ENCODE assay signal across 8 cellular contexts in genomic region chr11:47249378-47249715, GRCh38. TPM values are rescaled to one million over a fixed set of nuclear protein-coding genes. Genes with fewer than 3 reads are reported as not detected.
DNase-seq lines count a peak whose midpoint lies in the region; ATAC-seq, FAIRE-seq and TF ChIP-seq lines count a peak whose summit lies in the region.

No MANE protein-coding gene starts in this region.

- H3K4me1 ChIP-seq in heart right ventricle: peaks cover 12 to 54% (median 36%) of the 10 kb centered on the region in 9 donors
- peaks cover 32% of the 10 kb centered on the region for H3K4me1 ChIP-seq in mononuclear cell (ENCODE audit: insufficient read depth, low read length)
- H3K4me1 ChIP-seq in aorta (ENCODE audit: control insufficient read depth in 1 of 2, insufficient read depth in 2 of 2, low read length in 2 of 2): no peaks in the 10 kb centered on the region

- H3K9me3 ChIP-seq in heart right ventricle (no peaks in the 10 kb centered on the region), mononuclear cell (ENCODE audit: low read depth, low read length) (no peaks in the 10 kb centered on the region), aorta (ENCODE audit: control insufficient read depth, low read length) (no peaks in the 10 kb centered on the region)

- DNase-seq in heart right ventricle (no peak), left cardiac atrium (no peak), bronchial epithelial cell (ENCODE audit: low read depth) (no peak), aorta (peak in 1 of 2 donors; percentile 61), midbrain (lab: John Stamatoyannopoulos, UW) (no peak), glomerular visceral epithelial cell (ENCODE audit: extremely low spot score) (no peak)
- no peak for DNase-seq in stimulated activated CD4-positive, alpha-beta T cell treated with anti-CD3 and anti-CD28 coated beads, Interleukin-15, amount 100 ng/mL, for 24 hours

- TF ChIP-seq CTCF in heart right ventricle (IDR thresholded peaks at IDR 0.05): no peak
- TF ChIP-seq CTCF in bronchial epithelial cell (IDR thresholded peaks at IDR 0.05; ENCODE audit: insufficient read depth, low read length, severe bottlenecking): no peak

- intact Hi-C loops in heart right ventricle (cut with DNase I): loop anchor here in 1 of 10 donors (5.0 kb wide), 1 partner anchor 72 kb away; the partner anchor contains the start of gene ARFGAP2
- intact Hi-C loops in left cardiac atrium (cut with DNase I): no loop called here
- intact Hi-C loops in aorta (cut with DNase I): loop anchor here in 1 of 2 donors (2.0 kb wide), 2 partner anchors 19 to 35 kb away; partner anchors contain the start of gene DDB2

- H3K36me3 ChIP-seq in heart right ventricle (peaks cover 0 to 31% (median 12%) of the 10 kb centered on the region in 9 donors), bronchial epithelial cell (ENCODE audit: control insufficient read depth, insufficient read depth, low read length) (peaks cover 13% of the 10 kb centered on the region), aorta (ENCODE audit: control insufficient read depth in 1 of 2, insufficient read depth in 2 of 2, low read length in 1 of 2) (peaks cover 0 to 5% of the 10 kb centered on the region in 2 donors)

- FAIRE-seq in bronchial epithelial cell (lab: Jason Lieb, UNC): no peak

- H3K4me3 ChIP-seq in heart right ventricle: peak overlapping the region; percentile 50 to 97 (median 74)
- H3K4me3 ChIP-seq in bronchial epithelial cell (ENCODE audit: low read depth, low read length): peak overlapping the region; percentile 69
- peak overlapping the region; percentile 63 for H3K4me3 ChIP-seq in mononuclear cell (ENCODE audit: low read length)
- H3K4me3 ChIP-seq in aorta (ENCODE audit: low read length in 2 of 2): peak overlapping the region; percentile 51 to 73

- H3K27me3 ChIP-seq in heart right ventricle (no peaks in the 10 kb centered on the region), bronchial epithelial cell (ENCODE audit: control insufficient read depth, insufficient read depth, low read length) (no peaks in the 10 kb centered on the region), mononuclear cell (ENCODE audit: insufficient read depth, low read length) (no peaks in the 10 kb centered on the region), aorta (ENCODE audit: control insufficient read depth in 1 of 2, insufficient read depth in 2 of 2, low read length in 1 of 2) (no peaks in the 10 kb centered on the region)

- ATAC-seq in heart right ventricle: no peak
- ATAC-seq in left cardiac atrium: no peak
- no peak for ATAC-seq in aorta (ENCODE audit: low FRiP score)

- H3K27ac ChIP-seq in heart right ventricle (peak overlapping the region; percentile 61 to 95 (median 90)), aorta (ENCODE audit: low read depth in 1 of 2, low read length in 2 of 2) (peak overlapping the region in 1 of 2 donors; percentile 43)

- WGBS in heart right ventricle, 2 donors: 50 to 52% methylated on average over 3 of the region's 3 CpGs
- WGBS in aorta, 2 donors: 56 to 58% methylated on average over 3 of the region's 3 CpGs

RNA-seq across cellular contexts. Expression of gene ACP2, which starts 0.7 kb away (rescaled TPM):
- total RNA-seq in heart right ventricle: 10 to 100 TPM; 17.2 to 38.8 (median 21.8) TPM
- polyA plus RNA-seq in heart right ventricle: 10 to 100 TPM; 28.9 to 42.6 TPM
- 10 to 100 TPM; 25.1 to 26.2 TPM for total RNA-seq in left cardiac atrium
- 8.4 and 13.1 TPM in 2 replicates for total RNA-seq in bronchial epithelial cell
- total RNA-seq in mononuclear cell: 9.2 TPM
- 10 to 100 TPM; 20.6 to 27.8 TPM for total RNA-seq in aorta
- 10 to 100 TPM; 18.0 to 19.9 TPM for polyA plus RNA-seq in aorta

RNA-seq across cellular contexts. Expression of gene NR1H3, which starts 8.4 kb away (rescaled TPM):
- total RNA-seq in heart right ventricle: 10 to 100 TPM in 4 of 10 donors, 1 to 10 TPM in 6; 6.6 to 26.5 (median 9.7) TPM
- polyA plus RNA-seq in heart right ventricle: 10 to 100 TPM; 15.5 to 49.2 TPM
- 10 to 100 TPM; 18.2 to 44.9 TPM for total RNA-seq in left cardiac atrium
- total RNA-seq in bronchial epithelial cell: 9.5 and 10.1 TPM in 2 replicates
- 1.4 TPM for total RNA-seq in mononuclear cell
- total RNA-seq in aorta: 10 to 100 TPM; 14.9 to 46.2 TPM
- 100 to 1,000 TPM in 1 of 2 donors, 10 to 100 TPM in 1; 51.8 to 123 TPM for polyA plus RNA-seq in aorta

RNA-seq across cellular contexts. Expression of gene MADD, which starts 20.6 kb away (rescaled TPM):
- total RNA-seq in heart right ventricle (10 to 100 TPM; 23.8 to 54.8 (median 35.7) TPM), left cardiac atrium (10 to 100 TPM; 29.5 to 37.0 TPM), bronchial epithelial cell (8.4 and 9.0 TPM in 2 replicates), mononuclear cell (87.8 TPM), aorta (10 to 100 TPM; 34.9 to 58.0 TPM)
- polyA plus RNA-seq in heart right ventricle (10 to 100 TPM; 24.4 to 35.1 TPM), aorta (10 to 100 TPM; 13.8 to 28.9 TPM)

RNA-seq across cellular contexts. Expression of gene DDB2, which starts 34.6 kb away (rescaled TPM):
- 10 to 100 TPM in 4 of 10 donors, 1 to 10 TPM in 6; 6.4 to 22.5 (median 8.3) TPM for total RNA-seq in heart right ventricle
- 10 to 100 TPM in 1 of 2 donors, 1 to 10 TPM in 1; 8.1 to 30.6 TPM for polyA plus RNA-seq in heart right ventricle
- 10 to 100 TPM; 10.4 to 10.8 TPM for total RNA-seq in left cardiac atrium
- total RNA-seq in bronchial epithelial cell: 31.5 and 39.0 TPM in 2 replicates
- total RNA-seq in mononuclear cell: 21.8 TPM
- total RNA-seq in aorta: 10 to 100 TPM; 54.8 to 60.6 TPM
- polyA plus RNA-seq in aorta: 100 to 1,000 TPM in 1 of 2 donors, 10 to 100 TPM in 1; 32.9 to 117 TPM
